ENCODE assay signal across 32 cellular contexts in genomic region chr21:36745459-36745858, GRCh38. TPM values are rescaled to one million over a fixed set of nuclear protein-coding genes. Genes with fewer than 3 reads are reported as not detected.
"Had no signal": no experiment of that assay in that cellular context is flagged by ENCODE, and none has a peak within 500 bp of the region (broad histone marks: within the 10 kb centered on the region; RNA-seq: fewer than 3 reads in every experiment).

No MANE protein-coding gene starts in this region.

- H3K4me2 ChIP-seq: PC-9 had no signal

- H3K4me3 ChIP-seq: MG63, PC-9 had no signal

- H3K27me3 ChIP-seq: brain microvascular endothelial cell, MG63 had no signal

- H3K9me3 ChIP-seq: MG63 had no signal

- H3K36me3 ChIP-seq: brain microvascular endothelial cell, WERI-Rb-1 had no signal

- FAIRE-seq: RCC 7860 had no signal

- H2AFZ ChIP-seq: PC-9 had no signal

- DNase-seq: activated CD4-positive, alpha-beta memory T cell treated with anti-CD3 and anti-CD28 coated beads, Interleukin-2, amount 10 ng/mL, durations not matched to agents 7 days and 5 days; activated CD4-positive, alpha-beta T cell treated with anti-CD3 and anti-CD28 coated beads for 1 hour; activated CD4-positive, alpha-beta T cell treated with anti-CD3 and anti-CD28 coated beads for 48 hours; activated CD4-positive, CD25-positive, alpha-beta regulatory T cell; activated CD8-positive, alpha-beta memory T cell treated with anti-CD3 and anti-CD28 coated beads for 24 hours; activated CD8-positive, alpha-beta memory T cell treated with anti-CD3 and anti-CD28 coated beads, Interleukin-2, amount 10 ng/mL, durations not matched to agents 7 days and 5 days; activated CD8-positive, alpha-beta memory T cell treated with anti-CD3 and anti-CD28 coated beads, Interleukin-2, amount 50 U/mL, for 48 hours; activated effector memory CD4-positive, alpha-beta T cell treated with Interleukin-2 at 50 U/mL for 16 hours; activated naive CD4-positive, alpha-beta T cell treated with anti-CD3 and anti-CD28 coated beads, Interleukin-2, amount 10 ng/mL, durations not matched to agents 7 days and 5 days; activated naive CD8-positive, alpha-beta T cell treated with anti-CD3 and anti-CD28 coated beads, Interleukin-2, amount 50 U/mL, for 24 hours; activated T-cell treated with anti-CD3 and anti-CD28 coated beads, Interleukin-2, amount 50 U/mL, for 48 hours; brain microvascular endothelial cell; central memory CD4-positive, alpha-beta T cell; Kasumi-1; KG1; MG63; NCI-H1048; NCI-H1436 treated with DMSO at 0.1 percent for 48 hours; NCI-H1694 treated with DMSO at 0.1 percent for 48 hours; NCI-H510A; NCI-H526; NCI-H748 treated with DMSO at 0.1 percent for 48 hours; PC-9; Right ventricle myocardium superior; SW 1271; T-helper 1 cell; T-helper 2 cell; T-helper 9 cell; WERI-Rb-1 had no signal

- H3K27ac ChIP-seq: brain microvascular endothelial cell, PC-9, WERI-Rb-1 had no signal

- ATAC-seq: activated CD8-positive, alpha-beta memory T cell treated with anti-CD3 and anti-CD28 coated beads, Interleukin-2, amount 10 ng/mL, durations not matched to agents 7 days and 5 days; activated naive CD8-positive, alpha-beta T cell treated with anti-CD3 and anti-CD28 coated beads, Interleukin-2, amount 50 U/mL, for 24 hours had no signal

RNA-seq across cellular contexts. Expression of gene SIM2, which starts 46.5 kb away (rescaled TPM):
- total RNA-seq: aorta, OCI-LY7, Right ventricle myocardium superior had no signal
- polyA plus RNA-seq: aorta had no signal
